Comparison of ENCODE assay signal across 26 cellular contexts in genomic region chr11:120903686-120904085, GRCh38.
"Had no signal": no experiment of that assay in that cellular context is flagged by ENCODE, and none has a peak within 500 bp of the region (broad histone marks: within the 10 kb centered on the region; RNA-seq: fewer than 3 reads in every experiment).

No MANE protein-coding gene starts in this region.

- ATAC-seq: activated CD4-positive, alpha-beta T cell treated with anti-CD3 and anti-CD28 coated beads for 36 hours; activated T-helper 17 cell treated with anti-CD3 and anti-CD28 coated beads, Interleukin-2, amount 50 U/mL, for 72 hours; Right ventricle myocardium inferior had no signal

- H3K9me3 ChIP-seq: SK-N-SH had no signal

- H3K9me2 ChIP-seq: SK-N-SH had no signal

- DNase-seq: activated CD4-positive, alpha-beta memory T cell treated with anti-CD3 and anti-CD28 coated beads, Interleukin-2, amount 10 ng/mL, durations not matched to agents 7 days and 5 days; activated CD4-positive, alpha-beta T cell treated with anti-CD3 and anti-CD28 coated beads for 36 hours; activated CD4-positive, alpha-beta T cell treated with anti-CD3 and anti-CD28 coated beads, Interleukin-2, amount 50 U/mL, for 1 hour; activated gamma-delta T cell; activated naive CD4-positive, alpha-beta T cell treated with anti-CD3 and anti-CD28 coated beads for 36 hours; activated T-cell treated with anti-CD3 and anti-CD28 coated beads for 4 hours; activated T-cell treated with anti-CD3 and anti-CD28 coated beads, Interleukin-2, amount 50 U/mL, for 48 hours; brain microvascular endothelial cell; KG1; NCI-H1092 treated with DMSO at 0.1 percent for 48 hours; NCI-H1436 treated with DMSO at 0.1 percent for 48 hours; NCI-H187 treated with DMSO at 0.1 percent for 48 hours; NCI-H2081 treated with DMSO at 0.1 percent for 48 hours; NCI-H2171 treated with DMSO at 0.1 percent for 48 hours; NCI-H345; NCI-H510A; NCI-H526 treated with DMSO at 0.1 percent for 48 hours; RPMI8226; SK-N-SH; T-helper 1 cell had no signal

- H3K4me2 ChIP-seq: SK-N-SH had no signal

- H3K4me1 Mint-ChIP-seq: activated CD4-positive, alpha-beta memory T cell treated with anti-CD3 and anti-CD28 coated beads, Interleukin-2, amount 10 ng/mL, durations not matched to agents 7 days and 5 days; activated CD4-positive, alpha-beta T cell treated with anti-CD3 and anti-CD28 coated beads for 36 hours; activated T-helper 17 cell treated with anti-CD3 and anti-CD28 coated beads, Interleukin-2, amount 50 U/mL, for 72 hours; IgD-negative memory B cell had no signal

- H3K27ac Mint-ChIP-seq: activated CD4-positive, alpha-beta memory T cell treated with anti-CD3 and anti-CD28 coated beads, Interleukin-2, amount 10 ng/mL, durations not matched to agents 7 days and 5 days; activated CD4-positive, alpha-beta T cell treated with anti-CD3 and anti-CD28 coated beads for 36 hours; activated naive CD4-positive, alpha-beta T cell treated with anti-CD3 and anti-CD28 coated beads for 36 hours; activated naive CD8-positive, alpha-beta T cell; activated T-helper 17 cell treated with anti-CD3 and anti-CD28 coated beads, Interleukin-2, amount 50 U/mL, for 72 hours; IgD-negative memory B cell had no signal

- H3K4me3 Mint-ChIP-seq: activated CD4-positive, alpha-beta memory T cell treated with anti-CD3 and anti-CD28 coated beads, Interleukin-2, amount 10 ng/mL, durations not matched to agents 7 days and 5 days; activated CD4-positive, alpha-beta T cell treated with anti-CD3 and anti-CD28 coated beads for 36 hours; activated naive CD4-positive, alpha-beta T cell treated with anti-CD3 and anti-CD28 coated beads for 36 hours; activated naive CD8-positive, alpha-beta T cell; activated T-helper 17 cell treated with anti-CD3 and anti-CD28 coated beads, Interleukin-2, amount 50 U/mL, for 72 hours; IgD-negative memory B cell had no signal

- H3K27ac ChIP-seq: brain microvascular endothelial cell, cardiac muscle cell, VCaP had no signal

- H3K9me3 Mint-ChIP-seq: activated CD4-positive, alpha-beta memory T cell treated with anti-CD3 and anti-CD28 coated beads, Interleukin-2, amount 10 ng/mL, durations not matched to agents 7 days and 5 days; activated naive CD4-positive, alpha-beta T cell treated with anti-CD3 and anti-CD28 coated beads for 36 hours; activated T-helper 17 cell treated with anti-CD3 and anti-CD28 coated beads, Interleukin-2, amount 50 U/mL, for 72 hours; IgD-negative memory B cell had no signal

- H3K9ac ChIP-seq: SK-N-SH had no signal

- H3K36me3 Mint-ChIP-seq: activated naive CD8-positive, alpha-beta T cell had no signal

- H3K27me3 Mint-ChIP-seq: activated T-helper 17 cell treated with anti-CD3 and anti-CD28 coated beads, Interleukin-2, amount 50 U/mL, for 72 hours had no signal

- H3K36me3 ChIP-seq: brain microvascular endothelial cell, cardiac muscle cell had no signal

- H3K27me3 ChIP-seq: brain microvascular endothelial cell, cardiac muscle cell had no signal

- H3K4me3 ChIP-seq: cardiac muscle cell had no signal
